14 cellular contexts compared by ENCODE assay signal in the genomic region with DNA sequence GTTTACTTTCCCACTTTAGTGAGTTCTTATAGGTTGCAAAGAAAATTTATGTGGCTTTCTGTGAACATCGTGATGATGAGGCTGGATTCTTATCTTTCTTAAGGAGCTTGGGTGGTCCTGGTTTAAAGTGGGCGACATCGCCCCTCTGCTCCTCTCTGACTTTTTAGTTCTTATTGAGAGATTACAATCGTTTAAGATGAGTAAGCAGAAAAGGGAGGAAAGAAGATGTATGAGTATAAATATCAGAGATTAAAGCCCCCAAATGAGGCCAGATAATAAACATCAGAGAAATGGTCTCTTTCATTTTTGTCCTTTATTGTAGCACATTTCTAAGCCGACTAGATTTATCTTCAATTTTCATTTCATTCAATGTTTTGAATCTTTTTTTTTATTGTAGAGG.
DNase-seq lines count a peak whose midpoint lies in the region; ATAC-seq and TF ChIP-seq lines count a peak whose summit lies in the region.
"Had no signal": no experiment of that assay in that cellular context is flagged by ENCODE, and none has a peak within 500 bp of the region (broad histone marks: within the 10 kb centered on the region; RNA-seq: fewer than 3 reads in every experiment).

No MANE protein-coding gene starts in this region.

- H3K4me3 ChIP-seq in IMR-90 (ENCODE audit: insufficient read depth, low read depth, low read length) (no peak overlapping the region), fibroblast of lung (replicated peaks in 1 of 4; ENCODE audit: control extremely low read depth in 1 of 4, insufficient read depth in 1 of 4, low read depth in 3 of 4, low read length in 4 of 4) (no peak overlapping the region), uterus (no peak overlapping the region), neuronal stem cell (ENCODE audit: low read length in 2 of 2) (no peak overlapping the region)
- H3K4me3 ChIP-seq: GM12878 had no signal

- H4K8ac ChIP-seq in IMR-90 (ENCODE audit: low read depth in 2 of 2, low read length in 2 of 2) = no peak overlapping the region
- no peak overlapping the region for H4K8ac ChIP-seq in neuronal stem cell (ENCODE audit: low read depth, low read length)

- H3K36me3 Mint-ChIP-seq in neural crest cell (ENCODE audit: low read depth) = no peaks in the 10 kb centered on the region

- CTCF ChIA-PET in IMR-90 (lab: Yijun Ruan, JAX) = no interaction called here

- H3K9ac ChIP-seq in IMR-90 (ENCODE audit: low read depth, low read length) (no peak overlapping the region), fibroblast of lung (ENCODE audit: insufficient read depth, low read length) (no peak overlapping the region), neuronal stem cell (ENCODE audit: low read depth, low read length, poor library complexity) (no peak overlapping the region)

- WGBS in IMR-90 (ENCODE audit: extremely low coverage in 2 of 2, insufficient read length in 1 of 2), 2 experiments = no CpG with 5 or more reads among the region's 5 CpGs
- whole genome bisulfite sequencing in neuronal stem cell (ENCODE audit: extremely low coverage in 2 of 2, insufficient read length in 2 of 2, insufficient replicate concordance in 1 of 2), 2 donors = no CpG with 5 or more reads among the region's 5 CpGs

- TF ChIP-seq POLR2A in IMR-90 (IDR thresholded peaks at IDR 0.05; ENCODE audit: low read depth, low read length) (no peak), uterus (IDR thresholded peaks at IDR 0.05) (no peak)

- no peaks in the 10 kb centered on the region for H3K79me1 ChIP-seq in IMR-90 (ENCODE audit: low read depth in 1 of 2, low read length in 2 of 2)
- H3K79me1 ChIP-seq in neuronal stem cell (ENCODE audit: low read depth, low read length) = no peaks in the 10 kb centered on the region

- H3K4me2 ChIP-seq in IMR-90 (ENCODE audit: low read depth, low read length) (no peak overlapping the region), fibroblast of lung (ENCODE audit: extremely low read depth, insufficient read depth, low read length) (peak overlapping the region; percentile 13), neuronal stem cell (ENCODE audit: insufficient read depth, low read length, poor library complexity, severe bottlenecking) (no peak overlapping the region)

- peaks cover 7% of the 10 kb centered on the region for H3K4me1 Mint-ChIP-seq in neural crest cell

- no peak overlapping the region for H2AK9ac ChIP-seq in IMR-90 (replicated peaks; ENCODE audit: low read depth, low read length, poor library complexity)

- H2AK5ac ChIP-seq in IMR-90 (ENCODE audit: low read depth, low read length) (no peak overlapping the region), neuronal stem cell (ENCODE audit: low read depth, low read length) (no peak overlapping the region)

- H2AFZ ChIP-seq in IMR-90 (replicated peaks; ENCODE audit: low read length, poor library complexity) = no peak overlapping the region
- H2AFZ ChIP-seq in fibroblast of lung (ENCODE audit: low read length) = peak overlapping the region; percentile 43
- H2AFZ ChIP-seq in neuronal stem cell (ENCODE audit: low read length) = no peak overlapping the region

- POLR2A ChIA-PET in IMR-90 (lab: Charles Lee; ENCODE audit: unreplicated experiment) = no interaction called here

- H4K20me1 ChIP-seq in IMR-90 (ENCODE audit: insufficient read depth, low read length) (no peaks in the 10 kb centered on the region), fibroblast of lung (ENCODE audit: control insufficient read depth, extremely low read depth, insufficient read depth, low read length) (no peaks in the 10 kb centered on the region)

- H3K4me1 ChIP-seq in IMR-90 (ENCODE audit: control insufficient read depth, insufficient read depth, low read length) = no peaks in the 10 kb centered on the region; the same call in 1 of the 2 replicates
- no peaks in the 10 kb centered on the region for H3K4me1 ChIP-seq in fibroblast of lung (ENCODE audit: control insufficient read depth, extremely low read depth, insufficient read depth, low read length)
- no peaks in the 10 kb centered on the region for H3K4me1 ChIP-seq in uterus
- no peaks in the 10 kb centered on the region for H3K4me1 ChIP-seq in neuronal stem cell (ENCODE audit: control insufficient read depth in 2 of 2, insufficient read depth in 1 of 2, low read depth in 1 of 2, low read length in 2 of 2)

- H3K36me3 ChIP-seq in IMR-90 (ENCODE audit: control insufficient read depth, insufficient read depth, low read length) = no peaks in the 10 kb centered on the region
- H3K36me3 ChIP-seq in fibroblast of lung (ENCODE audit: control insufficient read depth, insufficient read depth, low read length) = no peaks in the 10 kb centered on the region
- H3K36me3 ChIP-seq in uterus = no peaks in the 10 kb centered on the region
- H3K36me3 ChIP-seq in neuronal stem cell (replicated peaks in 1 of 2; ENCODE audit: control insufficient read depth in 2 of 2, insufficient read depth in 2 of 2, low read length in 2 of 2) = no peaks in the 10 kb centered on the region

- H3K27ac Mint-ChIP-seq in neural crest cell (ENCODE audit: unreplicated experiment) = peak overlapping the region; percentile 81
- H3K27ac Mint-ChIP-seq: HFFc6 had no signal

- H4K91ac ChIP-seq in IMR-90 (ENCODE audit: insufficient read depth, low read depth, low read length) = no peak overlapping the region
- no peak overlapping the region for H4K91ac ChIP-seq in neuronal stem cell (ENCODE audit: low read depth, low read length, poor library complexity)

- H3K27ac ChIP-seq in IMR-90 (ENCODE audit: insufficient read depth, low read length) (no peak overlapping the region), fibroblast of lung (ENCODE audit: insufficient read depth, low read length) (no peak overlapping the region), uterus (peak overlapping the region; percentile 45 to 56), neuronal stem cell (replicated peaks; ENCODE audit: low read length) (no peak overlapping the region)
- H3K27ac ChIP-seq: HL-60 had no signal

- H2BK120ac ChIP-seq in IMR-90 (ENCODE audit: low read depth, low read length) (no peak overlapping the region), neuronal stem cell (ENCODE audit: low read depth, low read length) (no peak overlapping the region)

- H2BK5ac ChIP-seq in IMR-90 (ENCODE audit: low read depth, low read length, poor library complexity, severe bottlenecking) = no peak overlapping the region
- H2BK5ac ChIP-seq in neuronal stem cell (ENCODE audit: low read length) = no peak overlapping the region

- H4K5ac ChIP-seq in IMR-90 (ENCODE audit: low read depth, low read length) = no peak overlapping the region

- H2BK15ac ChIP-seq in IMR-90 (ENCODE audit: low read depth, low read length) = no peak overlapping the region
- no peak overlapping the region for H2BK15ac ChIP-seq in neuronal stem cell (ENCODE audit: low read length)

- no peak for DNase-seq in IMR-90
- no peak for DNase-seq in fibroblast of lung (ENCODE audit: low read depth in 2 of 2)
- DNase-seq in neural crest cell (ENCODE audit: low read depth, low spot score) = no peak
- no peak for DNase-seq in uterus
- DNase-seq in LoVo (ENCODE audit: low spot score) = no peak
- no peak for DNase-seq in neuronal stem cell (ENCODE audit: low spot score)
- DNase-seq: Calu3, DMS79, HCEC 1CT, HFFc6, KG1 had no signal

- H3K9me3 ChIP-seq in IMR-90 (ENCODE audit: control insufficient read depth, insufficient read depth, low read length) (no peaks in the 10 kb centered on the region), fibroblast of lung (ENCODE audit: control insufficient read depth, insufficient read depth, low read depth, low read length) (no peaks in the 10 kb centered on the region), uterus (no peaks in the 10 kb centered on the region), neuronal stem cell (replicated peaks in 1 of 2; ENCODE audit: control insufficient read depth in 2 of 2, insufficient read depth in 1 of 2, low read depth in 1 of 2, low read length in 2 of 2) (no peaks in the 10 kb centered on the region)

- H2BK12ac ChIP-seq in neuronal stem cell (ENCODE audit: low read length) = no peak overlapping the region

- H3K4ac ChIP-seq in IMR-90 (ENCODE audit: low read depth, low read length) (no peak overlapping the region), neuronal stem cell (ENCODE audit: low read length) (no peak overlapping the region)

- ATAC-seq in IMR-90 (ENCODE audit: low read depth) (no peak), GM19324 (IDR thresholded peaks at IDR 0.05; ENCODE audit: low FRiP score, unreplicated experiment) (no peak)
- ATAC-seq: GM12878 had no signal

- no TSS peak for BruUV-seq in IMR-90 (replicated peaks; lab: Mats Ljungman, UMichigan)

- intact Hi-C loops in IMR-90 (cut with micrococcal nuclease) = no loop called here
- intact Hi-C loops in uterus (cut with DNase I; ENCODE audit: low total_unique reads) = no loop called here

- TF ChIP-seq CTCF in IMR-90 (conservative IDR thresholded peaks at IDR 0.05; ENCODE audit: low read depth, low read length) (no peak), fibroblast of lung (conservative IDR thresholded peaks at IDR 0.05 in 1 of 2, IDR thresholded peaks at IDR 0.05 in 1 of 2; ENCODE audit: low read depth in 1 of 2, low read length in 2 of 2) (no peak), neural crest cell (conservative IDR thresholded peaks at IDR 0.05) (no peak), uterus (IDR thresholded peaks at IDR 0.05) (no peak)

- in situ Hi-C loops in IMR-90 (cut with MboI; ENCODE audit: low sequenced_read_pairs) = no loop called here

- TF ChIP-seq RAD21 in IMR-90 (IDR thresholded peaks at IDR 0.05; ENCODE audit: low read length) = no peak

- H2BK20ac ChIP-seq in IMR-90 (ENCODE audit: low read depth, low read length) = no peak overlapping the region

- H3K14ac ChIP-seq in IMR-90 (replicated peaks; ENCODE audit: low read depth, low read length) (0 out of 2 replicates have a peak overlapping the region, but pooled peaks have one; percentile 13), neuronal stem cell (ENCODE audit: low read length) (no peak overlapping the region)

- H3K27me3 ChIP-seq in IMR-90 (ENCODE audit: control insufficient read depth, insufficient read depth, low read length) (no peaks in the 10 kb centered on the region), fibroblast of lung (ENCODE audit: control insufficient read depth, insufficient read depth, low read length) (no peaks in the 10 kb centered on the region), uterus (no peaks in the 10 kb centered on the region), neuronal stem cell (ENCODE audit: control insufficient read depth in 3 of 3, insufficient read depth in 3 of 3, low read depth in 1 of 3, low read length in 3 of 3) (no peaks in the 10 kb centered on the region)

- dilution Hi-C loops in IMR-90 (cut with HindIII; ENCODE audit: low sequenced_read_pairs, unreplicated experiment) = no loop called here

- H3K27me3 Mint-ChIP-seq in neural crest cell (ENCODE audit: low read depth) = no peaks in the 10 kb centered on the region

- H3K18ac ChIP-seq in IMR-90 (ENCODE audit: low read depth, low read length) (peak overlapping the region; percentile 87; the same call in 1 of the 2 replicates), neuronal stem cell (ENCODE audit: low read length) (no peak overlapping the region)

- no peak overlapping the region for H3K4me3 Mint-ChIP-seq in neural crest cell
- H3K4me3 Mint-ChIP-seq: HFFc6 had no signal

- no peaks in the 10 kb centered on the region for H3K9me1 ChIP-seq in IMR-90 (ENCODE audit: insufficient read depth, low read length)

- no peak overlapping the region for H3K56ac ChIP-seq in IMR-90 (ENCODE audit: extremely low read depth, insufficient read depth, low read length)

- no peaks in the 10 kb centered on the region for H3K79me2 ChIP-seq in fibroblast of lung (ENCODE audit: control insufficient read depth, insufficient read depth, low read length)

- H3K9me3 Mint-ChIP-seq in neural crest cell = peaks cover 2% of the 10 kb centered on the region
- H3K9me3 Mint-ChIP-seq: HFFc6 had no signal

- H3K23ac ChIP-seq in IMR-90 (ENCODE audit: low read depth, low read length) (no peak overlapping the region), neuronal stem cell (ENCODE audit: low read depth, low read length, poor library complexity) (no peak overlapping the region)

Comparison
In these comparisons a context has a peak if more than half of its experiments do, and no peak if none do; other contexts are left out.
1. H3K27ac ChIP-seq: peak in uterus (2 of 2); none in IMR-90 (single experiment), fibroblast of lung (single experiment) and neuronal stem cell (single experiment).